In genomic region chr10:34178196-34178595, GRCh38 we compare ENCODE assay signal across 15 cellular contexts.
A peak's percentile ranks its signal among the peaks of the same experiment; 100 is the strongest.
DNase-seq lines count a peak whose midpoint lies in the region; ATAC-seq and TF ChIP-seq lines count a peak whose summit lies in the region.
"Had no signal": no experiment of that assay in that cellular context is flagged by ENCODE, and none has a peak within 500 bp of the region (broad histone marks: within the 10 kb centered on the region; RNA-seq: fewer than 3 reads in every experiment).

No MANE protein-coding gene starts in this region.

- 58% methylated on average over 4 of the region's 4 CpGs for WGBS in HUES64
- 82 to 85% methylated on average over 3 of the region's 4 CpGs for WGBS in mesodermal cell (ENCODE audit: insufficient coverage in 2 of 2), 2 experiments

- H3K9me3 ChIP-seq in HUES64 (ENCODE audit: insufficient read depth, low read depth, low read length) = no peaks in the 10 kb centered on the region
- H3K9me3 ChIP-seq in mesodermal cell (ENCODE audit: control insufficient read depth, low read length) = no peaks in the 10 kb centered on the region
- no peaks in the 10 kb centered on the region for H3K9me3 ChIP-seq in neural progenitor cell (ENCODE audit: low read depth)

- ATAC-seq in GM23338 = no peak

- peak overlapping the region; percentile 74 for H3K27ac ChIP-seq in GM23338 (ENCODE audit: low read depth)
- peak overlapping the region; percentile 27; the same call in 1 of the 2 replicates for H3K27ac ChIP-seq in HUES64 (ENCODE audit: low read depth, low read length)
- H3K27ac ChIP-seq in mesodermal cell (ENCODE audit: low read depth, low read length, severe bottlenecking) = peak overlapping the region; percentile 25
- no peak overlapping the region for H3K27ac ChIP-seq in neural progenitor cell

- H3F3A ChIP-seq in GM23338 (replicated peaks; ENCODE audit: low read depth) (no peaks in the 10 kb centered on the region), neural progenitor cell (ENCODE audit: low read depth) (peaks cover 21% of the 10 kb centered on the region)

- H3K4me1 ChIP-seq in GM23338 (ENCODE audit: insufficient read depth) = peaks cover 70% of the 10 kb centered on the region
- peaks cover 65% of the 10 kb centered on the region for H3K4me1 ChIP-seq in HUES64 (ENCODE audit: insufficient read depth, low read length)
- H3K4me1 ChIP-seq in mesodermal cell (ENCODE audit: control insufficient read depth, insufficient read depth, low read length, poor library complexity, severe bottlenecking) = peaks cover 21% of the 10 kb centered on the region
- H3K4me1 ChIP-seq in neural progenitor cell = peaks cover 54% of the 10 kb centered on the region

- H2AFZ ChIP-seq in GM23338 (no peak overlapping the region), neural progenitor cell (replicated peaks) (no peak overlapping the region)

- no peaks in the 10 kb centered on the region for H3K9me2 ChIP-seq in GM23338 (ENCODE audit: insufficient read depth)

- no peaks in the 10 kb centered on the region for H3K79me2 ChIP-seq in GM23338 (replicated peaks; ENCODE audit: insufficient read depth)
- H3K79me2 ChIP-seq in neural progenitor cell (ENCODE audit: low read depth) = no peaks in the 10 kb centered on the region

- H3K4me3 ChIP-seq in GM23338 (peak overlapping the region; percentile 31; the same call in 1 of the 2 replicates), HUES64 (ENCODE audit: low read length) (no peak overlapping the region), mesodermal cell (ENCODE audit: extremely low read depth, insufficient read depth, low read length, poor library complexity, severe bottlenecking) (no peak overlapping the region), neural progenitor cell (no peak overlapping the region)

- no peak overlapping the region for H3K9ac ChIP-seq in HUES64 (ENCODE audit: low read depth, low read length)
- no peak overlapping the region for H3K9ac ChIP-seq in neural progenitor cell

- H3K36me3 ChIP-seq in GM23338 (ENCODE audit: insufficient read depth) (no peaks in the 10 kb centered on the region), HUES64 (ENCODE audit: insufficient read depth, low read length) (no peaks in the 10 kb centered on the region), mesodermal cell (ENCODE audit: control insufficient read depth, insufficient read depth, low read length) (no peaks in the 10 kb centered on the region), neural progenitor cell (no peaks in the 10 kb centered on the region)

- no peak overlapping the region for H3K4me3 Mint-ChIP-seq in GM23338
- peak overlapping the region; percentile 31 for H3K4me3 Mint-ChIP-seq in neural progenitor cell
- H3K4me3 Mint-ChIP-seq: B cell; CD4-positive, alpha-beta T cell had no signal

- TF ChIP-seq CTCF in GM23338 (conservative IDR thresholded peaks at IDR 0.05; ENCODE audit: low read depth in 2 of 2) (no peak), neural progenitor cell (IDR thresholded peaks at IDR 0.05) (no peak)

- H3K27me3 Mint-ChIP-seq in GM23338 (ENCODE audit: insufficient read depth, low read depth, poor library complexity) = peaks cover 5% of the 10 kb centered on the region
- H3K27me3 Mint-ChIP-seq in neural progenitor cell (ENCODE audit: insufficient read depth, low read depth) = no peaks in the 10 kb centered on the region
- H3K27me3 Mint-ChIP-seq: B cell; CD4-positive, alpha-beta T cell had no signal

- no peaks in the 10 kb centered on the region for H3K36me3 Mint-ChIP-seq in GM23338 (ENCODE audit: low read depth)
- peaks cover 3% of the 10 kb centered on the region for H3K36me3 Mint-ChIP-seq in neural progenitor cell

- H3K4me2 ChIP-seq in GM23338 (peak overlapping the region; percentile 58), neural progenitor cell (peak overlapping the region; percentile 15)

- no peaks in the 10 kb centered on the region for H3K27me3 ChIP-seq in GM23338 (ENCODE audit: insufficient read depth)
- H3K27me3 ChIP-seq in HUES64 (ENCODE audit: insufficient read depth, low read length) = no peaks in the 10 kb centered on the region
- H3K27me3 ChIP-seq in neural progenitor cell = no peaks in the 10 kb centered on the region

- H3K9me3 Mint-ChIP-seq in GM23338 = no peaks in the 10 kb centered on the region
- H3K9me3 Mint-ChIP-seq in neural progenitor cell = no peaks in the 10 kb centered on the region
- H3K9me3 Mint-ChIP-seq: CD4-positive, alpha-beta T cell had no signal

- H4K20me1 ChIP-seq in GM23338 (replicated peaks; ENCODE audit: insufficient read depth) = no peaks in the 10 kb centered on the region
- H4K20me1 ChIP-seq in neural progenitor cell (ENCODE audit: low read depth) = no peaks in the 10 kb centered on the region

- H3K4me1 Mint-ChIP-seq in GM23338 = peaks cover 64% of the 10 kb centered on the region
- peaks cover 87% of the 10 kb centered on the region for H3K4me1 Mint-ChIP-seq in neural progenitor cell
- H3K4me1 Mint-ChIP-seq: B cell had no signal

- DNase-seq in GM23338 (ENCODE audit: low spot score) (peak; percentile 50), neural progenitor cell (ENCODE audit: low spot score) (no peak), hippocampal formation (lab: John Stamatoyannopoulos, UW) (no peak)
- DNase-seq in activated CD4-positive, alpha-beta T cell treated with anti-CD3 and anti-CD28 coated beads, Interleukin-2, amount 50 U/mL, for 48 hours = no peak
- DNase-seq in activated CD8-positive, alpha-beta memory T cell treated with anti-CD3 and anti-CD28 coated beads, Interleukin-2, amount 50 U/mL, for 4 hours = no peak
- DNase-seq: 8988T; C1 segment of cervical spinal cord; Calu3; CD4-positive, alpha-beta T cell; DMS 273 treated with DMSO at 0.1 percent for 48 hours; H7; IMR-90 had no signal

- H3K27ac Mint-ChIP-seq in GM23338 = peak overlapping the region; percentile 69
- peak overlapping the region; percentile 43 for H3K27ac Mint-ChIP-seq in neural progenitor cell
- H3K27ac Mint-ChIP-seq: B cell; CD4-positive, alpha-beta T cell had no signal

TF ChIP-seq in GM23338, 12 proteins besides CTCF, POLR2A, EP300 and RAD21 (continues in another document):
- TF ChIP-seq POLR2AphosphoS5 (IDR thresholded peaks at IDR 0.05; ENCODE audit: low read depth) (no peak), JUNB (IDR thresholded peaks at IDR 0.05; ENCODE audit: unreplicated experiment) (no peak), CREB1 (CRISPR knock-in tag; IDR thresholded peaks at IDR 0.05; ENCODE audit: low read depth) (no peak), EZH2phosphoT487 (IDR thresholded peaks at IDR 0.05; ENCODE audit: unreplicated experiment) (no peak), NANOG (IDR thresholded peaks at IDR 0.05; ENCODE audit: borderline replicate concordance) (no peak), ZNF114 (CRISPR knock-in tag; IDR thresholded peaks at IDR 0.05) (no peak)
- TF ChIP-seq, protein P1, sequence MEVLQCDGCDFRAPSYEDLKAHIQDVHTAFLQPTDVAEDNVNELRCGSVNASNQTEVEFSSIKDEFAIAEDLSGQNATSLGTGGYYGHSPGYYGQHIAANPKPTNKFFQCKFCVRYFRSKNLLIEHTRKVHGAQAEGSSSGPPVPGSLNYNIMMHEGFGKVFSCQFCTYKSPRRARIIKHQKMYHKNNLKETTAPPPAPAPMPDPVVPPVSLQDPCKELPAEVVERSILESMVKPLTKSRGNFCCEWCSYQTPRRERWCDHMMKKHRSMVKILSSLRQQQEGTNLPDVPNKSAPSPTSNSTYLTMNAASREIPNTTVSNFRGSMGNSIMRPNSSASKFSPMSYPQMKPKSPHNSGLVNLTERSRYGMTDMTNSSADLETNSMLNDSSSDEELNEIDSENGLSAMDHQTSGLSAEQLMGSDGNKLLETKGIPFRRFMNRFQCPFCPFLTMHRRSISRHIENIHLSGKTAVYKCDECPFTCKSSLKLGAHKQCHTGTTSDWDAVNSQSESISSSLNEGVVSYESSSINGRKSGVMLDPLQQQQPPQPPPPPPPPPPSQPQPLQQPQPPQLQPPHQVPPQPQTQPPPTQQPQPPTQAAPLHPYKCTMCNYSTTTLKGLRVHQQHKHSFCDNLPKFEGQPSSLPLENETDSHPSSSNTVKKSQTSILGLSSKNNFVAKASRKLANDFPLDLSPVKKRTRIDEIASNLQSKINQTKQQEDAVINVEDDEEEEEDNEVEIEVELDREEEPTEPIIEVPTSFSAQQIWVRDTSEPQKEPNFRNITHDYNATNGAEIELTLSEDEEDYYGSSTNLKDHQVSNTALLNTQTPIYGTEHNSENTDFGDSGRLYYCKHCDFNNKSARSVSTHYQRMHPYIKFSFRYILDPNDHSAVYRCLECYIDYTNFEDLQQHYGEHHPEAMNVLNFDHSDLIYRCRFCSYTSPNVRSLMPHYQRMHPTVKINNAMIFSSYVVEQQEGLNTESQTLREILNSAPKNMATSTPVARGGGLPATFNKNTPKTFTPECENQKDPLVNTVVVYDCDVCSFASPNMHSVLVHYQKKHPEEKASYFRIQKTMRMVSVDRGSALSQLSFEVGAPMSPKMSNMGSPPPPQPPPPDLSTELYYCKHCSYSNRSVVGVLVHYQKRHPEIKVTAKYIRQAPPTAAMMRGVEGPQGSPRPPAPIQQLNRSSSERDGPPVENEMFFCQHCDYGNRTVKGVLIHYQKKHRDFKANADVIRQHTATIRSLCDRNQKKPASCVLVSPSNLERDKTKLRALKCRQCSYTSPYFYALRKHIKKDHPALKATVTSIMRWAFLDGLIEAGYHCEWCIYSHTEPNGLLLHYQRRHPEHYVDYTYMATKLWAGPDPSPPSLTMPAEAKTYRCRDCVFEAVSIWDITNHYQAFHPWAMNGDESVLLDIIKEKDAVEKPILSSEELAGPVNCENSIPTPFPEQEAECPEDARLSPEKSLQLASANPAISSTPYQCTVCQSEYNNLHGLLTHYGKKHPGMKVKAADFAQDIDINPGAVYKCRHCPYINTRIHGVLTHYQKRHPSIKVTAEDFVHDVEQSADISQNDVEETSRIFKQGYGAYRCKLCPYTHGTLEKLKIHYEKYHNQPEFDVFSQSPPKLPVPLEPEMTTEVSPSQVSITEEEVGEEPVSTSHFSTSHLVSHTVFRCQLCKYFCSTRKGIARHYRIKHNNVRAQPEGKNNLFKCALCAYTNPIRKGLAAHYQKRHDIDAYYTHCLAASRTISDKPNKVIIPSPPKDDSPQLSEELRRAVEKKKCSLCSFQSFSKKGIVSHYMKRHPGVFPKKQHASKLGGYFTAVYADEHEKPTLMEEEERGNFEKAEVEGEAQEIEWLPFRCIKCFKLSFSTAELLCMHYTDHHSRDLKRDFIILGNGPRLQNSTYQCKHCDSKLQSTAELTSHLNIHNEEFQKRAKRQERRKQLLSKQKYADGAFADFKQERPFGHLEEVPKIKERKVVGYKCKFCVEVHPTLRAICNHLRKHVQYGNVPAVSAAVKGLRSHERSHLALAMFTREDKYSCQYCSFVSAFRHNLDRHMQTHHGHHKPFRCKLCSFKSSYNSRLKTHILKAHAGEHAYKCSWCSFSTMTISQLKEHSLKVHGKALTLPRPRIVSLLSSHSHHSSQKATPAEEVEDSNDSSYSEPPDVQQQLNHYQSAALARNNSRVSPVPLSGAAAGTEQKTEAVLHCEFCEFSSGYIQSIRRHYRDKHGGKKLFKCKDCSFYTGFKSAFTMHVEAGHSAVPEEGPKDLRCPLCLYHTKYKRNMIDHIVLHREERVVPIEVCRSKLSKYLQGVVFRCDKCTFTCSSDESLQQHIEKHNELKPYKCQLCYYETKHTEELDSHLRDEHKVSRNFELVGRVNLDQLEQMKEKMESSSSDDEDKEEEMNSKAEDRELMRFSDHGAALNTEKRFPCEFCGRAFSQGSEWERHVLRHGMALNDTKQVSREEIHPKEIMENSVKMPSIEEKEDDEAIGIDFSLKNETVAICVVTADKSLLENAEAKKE (CRISPR knock-in tag; IDR thresholded peaks at IDR 0.05) = no peak
